Comparison of ENCODE assay signal across 8 cellular contexts in genomic region chr5:134227259-134227658, GRCh38. TPM values are rescaled to one million over a fixed set of nuclear protein-coding genes. Genes with fewer than 3 reads are reported as not detected.
DNase-seq lines count a peak whose midpoint lies in the region; ATAC-seq and TF ChIP-seq lines count a peak whose summit lies in the region.

No MANE protein-coding gene starts in this region.

- H3K27me3 ChIP-seq in NT2/D1 (ENCODE audit: insufficient read depth, insufficient read length), result no peaks in the 10 kb centered on the region
- H3K27me3 ChIP-seq in lung (ENCODE audit: control insufficient read depth, insufficient read depth), result no peaks in the 10 kb centered on the region

- H3K4me3 ChIP-seq in NT2/D1 (ENCODE audit: insufficient read length, low read depth) (peak overlapping the region; percentile 95), lung (no peak overlapping the region)

- H3K4me1 ChIP-seq in NT2/D1 (ENCODE audit: insufficient read depth, insufficient read length), result no peaks in the 10 kb centered on the region
- H3K4me1 ChIP-seq in lung (ENCODE audit: control insufficient read depth in 2 of 2, insufficient read depth in 2 of 2, low read length in 2 of 2), result peaks cover 0 to 2% of the 10 kb centered on the region in 2 donors

- WGBS in lung, 2 donors, result 60 to 63% methylated on average over 5 of the region's 5 CpGs

- ATAC-seq in lung (ENCODE audit: insufficient read depth, low FRiP score), result no peak
- no peak for ATAC-seq in GM18520 (IDR thresholded peaks at IDR 0.05; ENCODE audit: unreplicated experiment)
- ATAC-seq in GM18505 (IDR thresholded peaks at IDR 0.05; ENCODE audit: unreplicated experiment), result no peak

- H3K9ac ChIP-seq in NT2/D1 (ENCODE audit: insufficient read length, low read depth), result peak overlapping the region; percentile 89

- peaks cover 23% of the 10 kb centered on the region for H3K36me3 ChIP-seq in NT2/D1 (ENCODE audit: insufficient read depth, insufficient read length, low read length)
- no peaks in the 10 kb centered on the region for H3K36me3 ChIP-seq in lung (ENCODE audit: control insufficient read depth in 2 of 2, insufficient read depth in 2 of 2, low read length in 2 of 2)

- peak; percentile 1 for DNase-seq in NCI-H1092 (lab: John Stamatoyannopoulos, UW)
- no peak for DNase-seq in NCI-H1092 treated with DMSO at 0.1 percent for 48 hours (lab: John Stamatoyannopoulos, UW)
- no peak for DNase-seq in NT2/D1 (ENCODE audit: low read depth, low spot score)
- peak; percentile 84 for DNase-seq in cerebellum (ENCODE audit: low spot score)
- no peak for DNase-seq in lung (ENCODE audit: low spot score)

- no peaks in the 10 kb centered on the region for H3K9me3 ChIP-seq in NT2/D1 (ENCODE audit: insufficient read depth, low read length)
- H3K9me3 ChIP-seq in lung (ENCODE audit: control insufficient read depth in 2 of 2, insufficient read depth in 1 of 2, low read length in 1 of 2), result no peaks in the 10 kb centered on the region

- H3K27ac ChIP-seq in lung (ENCODE audit: low read depth in 1 of 2, low read length in 1 of 2) (peak overlapping the region; percentile 88 to 100), temporal lobe (ENCODE audit: low read depth, low read length) (peak overlapping the region; percentile 95)

- TF ChIP-seq CTCF in lung (IDR thresholded peaks at IDR 0.05; ENCODE audit: control extremely low read depth, extremely low read depth), result no peak

- no peak for TF ChIP-seq POLR2A in GM18505 (IDR thresholded peaks at IDR 0.05; ENCODE audit: borderline replicate concordance, extremely low read depth, insufficient read depth, insufficient read length)

RNA-seq across cellular contexts. Expression of gene PPP2CA, which starts 1.4 kb away (rescaled TPM):
- total RNA-seq in cerebellum (98.4 TPM), lung (100 to 1,000 TPM; 102 to 107 TPM), temporal lobe (90.2 TPM)
- polyA plus RNA-seq in lung, result 100 to 1,000 TPM in 1 of 2 donors, 10 to 100 TPM in 1; 32.2 to 117 TPM

RNA-seq across cellular contexts. Expression of gene SKP1, which starts 50.5 kb away (rescaled TPM):
- 167 TPM for total RNA-seq in cerebellum
- total RNA-seq in lung, result 100 to 1,000 TPM; 242 to 324 TPM
- 100 to 1,000 TPM; 149 to 551 TPM for polyA plus RNA-seq in lung
- total RNA-seq in temporal lobe, result 186 TPM

Comparison
In these comparisons a context has a peak if more than half of its experiments do, and no peak if none do; other contexts are left out.
1. DNase-seq: peak in NCI-H1092 (single experiment) and cerebellum (single experiment); none in NCI-H1092 treated with DMSO at 0.1 percent for 48 hours (single experiment), NT2/D1 (single experiment) and lung (single experiment).